ENCODE assay signal across 10 cellular contexts in the genomic region with DNA sequence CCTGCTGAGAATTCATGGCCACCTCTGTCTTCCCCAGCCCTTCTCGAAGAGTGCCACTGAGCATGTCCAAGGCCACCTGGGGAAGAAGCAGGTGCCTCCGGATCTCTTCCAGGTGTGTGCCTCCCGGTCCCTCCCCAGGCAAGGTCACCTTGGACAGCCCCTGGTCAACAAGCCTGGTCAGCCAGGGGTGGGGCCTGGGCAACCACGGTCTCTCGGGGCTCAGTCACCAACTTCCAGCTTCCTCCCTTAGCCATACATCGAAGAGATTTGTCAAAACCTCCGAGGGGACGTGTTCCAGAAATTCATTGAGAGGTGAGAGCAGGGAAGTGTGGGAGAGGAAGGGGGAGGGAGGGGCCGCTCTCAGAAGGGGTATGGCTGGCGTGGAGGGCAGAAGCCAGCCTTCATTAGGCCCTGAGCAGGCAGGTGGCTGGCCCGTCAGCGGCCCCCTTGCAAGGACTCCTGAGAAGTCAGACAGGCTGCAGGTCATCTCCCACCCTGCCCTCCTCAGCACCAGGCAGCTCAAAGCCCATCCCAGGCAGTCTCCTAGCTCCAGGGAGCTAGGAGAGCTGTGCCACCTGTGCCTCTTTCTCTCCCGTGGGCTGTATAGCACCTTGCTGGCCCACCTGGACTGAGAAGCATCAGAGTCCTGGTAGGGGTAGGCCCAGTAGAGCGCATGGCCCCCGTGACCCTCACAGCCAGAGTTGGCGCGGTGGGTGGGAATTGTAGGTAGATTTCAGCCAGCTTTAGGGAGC. TPM values are rescaled to one million over a fixed set of nuclear protein-coding genes. Genes with fewer than 3 reads are reported as not detected.
DNase-seq lines count a peak whose midpoint lies in the region; ATAC-seq and TF ChIP-seq lines count a peak whose summit lies in the region.
"Had no signal": no experiment of that assay in that cellular context is flagged by ENCODE, and none has a peak within 500 bp of the region (broad histone marks: within the 10 kb centered on the region; RNA-seq: fewer than 3 reads in every experiment).

No MANE protein-coding gene starts in this region.

- peaks cover 78% of the 10 kb centered on the region for H3K79me2 ChIP-seq in Loucy (ENCODE audit: insufficient read depth, low read length)

- H3K27me3 ChIP-seq in Loucy (ENCODE audit: insufficient read depth, low read length, poor library complexity, severe bottlenecking): no peaks in the 10 kb centered on the region
- H3K27me3 ChIP-seq: neural progenitor cell had no signal

- H3K9ac ChIP-seq in Loucy (ENCODE audit: low read depth, low read length, poor library complexity, severe bottlenecking): peak overlapping the region; percentile 99
- H3K9ac ChIP-seq: neural progenitor cell had no signal

- peaks cover 11% of the 10 kb centered on the region; the same call in 1 of the 2 replicates for H3F3A ChIP-seq in Loucy (ENCODE audit: low read depth)

- H3K27me3 Mint-ChIP-seq in CD14-positive monocyte (ENCODE audit: low read depth in 3 of 3) (peaks cover 0 to 8% (median 7%) of the 10 kb centered on the region in 3 donors), osteocyte (ENCODE audit: unreplicated experiment) (no peaks in the 10 kb centered on the region)
- no peaks in the 10 kb centered on the region for H3K27me3 Mint-ChIP-seq in effector memory CD8-positive, alpha-beta T cell

- H3K4me1 Mint-ChIP-seq in CD14-positive monocyte (peaks cover 95% of the 10 kb centered on the region), osteocyte (ENCODE audit: unreplicated experiment) (peaks cover 22% of the 10 kb centered on the region)
- peaks cover 48% of the 10 kb centered on the region in 2 donors for H3K4me1 Mint-ChIP-seq in effector memory CD8-positive, alpha-beta T cell (ENCODE audit: low read depth in 2 of 2)

- no peak for ATAC-seq in effector memory CD8-positive, alpha-beta T cell (replicated peaks)
- ATAC-seq in HG03442 (IDR thresholded peaks at IDR 0.05; ENCODE audit: unreplicated experiment): no peak
- ATAC-seq in HG02840 (IDR thresholded peaks at IDR 0.05; ENCODE audit: low FRiP score, unreplicated experiment): no peak

- H3K9me3 ChIP-seq in Loucy (ENCODE audit: insufficient read depth, low read depth, low read length): no peaks in the 10 kb centered on the region

- DNase-seq in CD14-positive monocyte (ENCODE audit: low spot score) (peak; percentile 34), osteocyte (ENCODE audit: extremely low spot score, unreplicated experiment) (no peak), NCI-H1048 (lab: John Stamatoyannopoulos, UW) (no peak)
- no peak for DNase-seq in effector memory CD8-positive, alpha-beta T cell
- DNase-seq in NK-92 treated with Interleukin-12 subunit alpha and Interleukin-12 subunit beta, amount 100 ng/mL, for 24 hours (lab: John Stamatoyannopoulos, UW): no peak
- DNase-seq: stimulated activated CD8-positive, alpha-beta memory T cell treated with anti-CD3 and anti-CD28 coated beads, Interleukin-4, amount 100 ng/mL, for 48 hours had no signal

- H3K36me3 Mint-ChIP-seq in CD14-positive monocyte (peaks cover 71 to 93% of the 10 kb centered on the region in 2 donors), osteocyte (ENCODE audit: unreplicated experiment) (peaks cover 11% of the 10 kb centered on the region)
- H3K36me3 Mint-ChIP-seq in effector memory CD8-positive, alpha-beta T cell (ENCODE audit: insufficient read depth): peaks cover 96% of the 10 kb centered on the region

- H3K4me3 Mint-ChIP-seq in CD14-positive monocyte (peak overlapping the region; percentile 2 to 48), osteocyte (ENCODE audit: unreplicated experiment) (no peak overlapping the region)
- H3K4me3 Mint-ChIP-seq in effector memory CD8-positive, alpha-beta T cell: peak overlapping the region in 1 of 2 donors; percentile 21
- H3K4me3 Mint-ChIP-seq: neural progenitor cell had no signal

- intact Hi-C loops in CD14-positive monocyte (cut with micrococcal nuclease): loop anchor here in 1 of 2 donors (10.0 kb wide), 1 partner anchor 225 kb away; a partner anchor contains a TSS

- H3K4me2 ChIP-seq in Loucy (ENCODE audit: low read depth, low read length, poor library complexity, severe bottlenecking): no peak overlapping the region
- H3K4me2 ChIP-seq: neural progenitor cell had no signal

- H3K27ac Mint-ChIP-seq in CD14-positive monocyte: peak overlapping the region; percentile 89 to 97 (median 94)
- peak overlapping the region; percentile 90 to 99 for H3K27ac Mint-ChIP-seq in effector memory CD8-positive, alpha-beta T cell
- H3K27ac Mint-ChIP-seq in osteocyte (ENCODE audit: unreplicated experiment): peak overlapping the region; percentile 54
- H3K27ac Mint-ChIP-seq: neural progenitor cell had no signal

- TF ChIP-seq CTCF in CD14-positive monocyte (IDR thresholded peaks at IDR 0.05) (no peak), Loucy (conservative IDR thresholded peaks at IDR 0.05; ENCODE audit: low read length) (no peak), osteocyte (IDR thresholded peaks at IDR 0.05) (no peak)

- H3K36me3 ChIP-seq in Loucy (ENCODE audit: insufficient read depth, low read length): peaks cover 76% of the 10 kb centered on the region
- H3K36me3 ChIP-seq: neural progenitor cell had no signal

- H3K9me2 ChIP-seq in Loucy (replicated peaks; ENCODE audit: low read depth, low read length): no peaks in the 10 kb centered on the region

- H3K4me3 ChIP-seq in Loucy (ENCODE audit: low read length, poor library complexity, severe bottlenecking): no peak overlapping the region
- H3K4me3 ChIP-seq: neural progenitor cell had no signal

- H3K9me3 Mint-ChIP-seq in CD14-positive monocyte (peaks cover 0 to 3% (median 2%) of the 10 kb centered on the region in 7 donors), osteocyte (ENCODE audit: unreplicated experiment) (no peaks in the 10 kb centered on the region)
- H3K9me3 Mint-ChIP-seq in effector memory CD8-positive, alpha-beta T cell: no peaks in the 10 kb centered on the region
- H3K9me3 Mint-ChIP-seq: neural progenitor cell had no signal

- peaks cover 11% of the 10 kb centered on the region for H4K20me1 ChIP-seq in Loucy (ENCODE audit: insufficient read depth, low read length, poor library complexity, severe bottlenecking)

- H2AFZ ChIP-seq in Loucy (ENCODE audit: low read length): no peak overlapping the region
- H2AFZ ChIP-seq: neural progenitor cell had no signal

- H3K4me1 ChIP-seq in Loucy (ENCODE audit: insufficient read depth, low read length, poor library complexity, severe bottlenecking): peaks cover 50% of the 10 kb centered on the region

RNA-seq across cellular contexts. Expression of a gene that starts 9.3 kb away (rescaled TPM):
- 10 to 100 TPM in 1 of 2 donors, 1 to 10 TPM in 1; 9.1 to 10.3 TPM for polyA plus RNA-seq in CD14-positive monocyte
- 54.3 and 56.2 TPM in 2 replicates for total RNA-seq in osteocyte

RNA-seq across cellular contexts. Expression of a gene that starts 13.5 kb away (rescaled TPM):
- 10 to 100 TPM; 34.9 to 43.0 TPM for polyA plus RNA-seq in CD14-positive monocyte
- total RNA-seq in osteocyte: 41.5 and 45.0 TPM in 2 replicates

RNA-seq across cellular contexts. Expression of a gene that starts 23.6 kb away (rescaled TPM):
- 1 to 10 TPM; 3.6 to 5.8 TPM for polyA plus RNA-seq in CD14-positive monocyte
- total RNA-seq in osteocyte: 28.5 and 28.6 TPM in 2 replicates
